In the genomic region with DNA sequence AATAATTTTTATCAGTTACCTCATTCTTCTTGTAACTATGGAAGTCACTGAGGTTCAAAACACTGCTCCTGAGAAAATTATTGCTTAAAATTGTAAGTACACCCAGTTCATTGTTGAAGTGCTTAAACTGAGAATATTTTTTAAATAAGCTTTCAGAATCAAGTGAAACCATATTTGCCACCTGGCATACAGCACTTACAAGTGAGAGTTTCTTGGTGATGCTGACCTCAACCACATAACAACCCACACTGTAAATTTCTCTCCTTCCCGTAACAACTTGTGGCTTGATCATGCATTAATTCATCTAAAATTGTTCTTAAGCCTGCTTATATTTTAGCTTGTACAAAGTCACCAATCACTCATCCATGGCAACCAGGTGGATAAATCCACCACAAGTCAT, we compare ENCODE assay signal across 13 cellular contexts. TPM values are rescaled to one million over a fixed set of nuclear protein-coding genes. Genes with fewer than 3 reads are reported as not detected.
DNase-seq lines count a peak whose midpoint lies in the region; ATAC-seq and TF ChIP-seq lines count a peak whose summit lies in the region.
"Had no signal": no experiment of that assay in that cellular context is flagged by ENCODE, and none has a peak within 500 bp of the region (broad histone marks: within the 10 kb centered on the region; RNA-seq: fewer than 3 reads in every experiment).

No MANE protein-coding gene starts in this region.

- peak overlapping the region in 2 of 8 donors; percentile 5 to 69 for H3K27ac Mint-ChIP-seq in CD8-positive, alpha-beta memory T cell
- H3K27ac Mint-ChIP-seq in chondrocyte (ENCODE audit: unreplicated experiment): no peak overlapping the region

- intact Hi-C loops in left ventricle myocardium inferior (cut with micrococcal nuclease): no loop called here

- H3K9me3 ChIP-seq in CD8-positive, alpha-beta memory T cell (ENCODE audit: low read length): no peaks in the 10 kb centered on the region
- H3K9me3 ChIP-seq in MM.1S (replicated peaks; ENCODE audit: insufficient read depth, low read length) (no peaks in the 10 kb centered on the region), left ventricle myocardium inferior (replicated peaks) (no peaks in the 10 kb centered on the region)
- H3K9me3 ChIP-seq: body of pancreas had no signal

- no peaks in the 10 kb centered on the region for H3K4me1 ChIP-seq in CD8-positive, alpha-beta memory T cell (ENCODE audit: insufficient read depth, low read length)
- H3K4me1 ChIP-seq in MM.1S (ENCODE audit: low read length): peaks cover 25% of the 10 kb centered on the region
- H3K4me1 ChIP-seq in left ventricle myocardium inferior: peaks cover 47% of the 10 kb centered on the region

- H3K4me2 ChIP-seq in MM.1S (ENCODE audit: low read depth, low read length): peak overlapping the region; percentile 48

- H3K36me3 ChIP-seq in CD8-positive, alpha-beta memory T cell (ENCODE audit: insufficient read depth, low read length): no peaks in the 10 kb centered on the region
- H3K36me3 ChIP-seq in MM.1S (replicated peaks; ENCODE audit: insufficient read depth, low read length): no peaks in the 10 kb centered on the region
- H3K36me3 ChIP-seq in left ventricle myocardium inferior: no peaks in the 10 kb centered on the region
- no peaks in the 10 kb centered on the region for H3K36me3 ChIP-seq in brain microvascular endothelial cell (replicated peaks)

- CTCF ChIA-PET in CD8-positive, alpha-beta memory T cell (lab: Charles Lee): no interaction called here

- no peak for TF ChIP-seq CTCF in MM.1S (IDR thresholded peaks at IDR 0.05; ENCODE audit: low read length)
- TF ChIP-seq CTCF in left ventricle myocardium inferior (IDR thresholded peaks at IDR 0.05; ENCODE audit: borderline replicate concordance): no peak
- no peak for TF ChIP-seq CTCF in chondrocyte (IDR thresholded peaks at IDR 0.05)
- no peak for TF ChIP-seq CTCF in brain microvascular endothelial cell (IDR thresholded peaks at IDR 0.05; ENCODE audit: low read depth, low read length, missing control alignments)

- H3K27me3 Mint-ChIP-seq in CD8-positive, alpha-beta memory T cell: no peaks in the 10 kb centered on the region
- no peaks in the 10 kb centered on the region for H3K27me3 Mint-ChIP-seq in chondrocyte (ENCODE audit: low read depth)

- H3K9me3 Mint-ChIP-seq in CD8-positive, alpha-beta memory T cell: no peaks in the 10 kb centered on the region
- H3K9me3 Mint-ChIP-seq in chondrocyte (ENCODE audit: low read depth): no peaks in the 10 kb centered on the region

- no peak overlapping the region for H3K4me3 ChIP-seq in CD8-positive, alpha-beta memory T cell (ENCODE audit: low read length)
- H3K4me3 ChIP-seq in MM.1S (ENCODE audit: low read length) (peak overlapping the region; percentile 6; the same call in 1 of the 2 replicates), left ventricle myocardium inferior (no peak overlapping the region), brain microvascular endothelial cell (ENCODE audit: low read depth, low read length) (no peak overlapping the region)
- H3K4me3 ChIP-seq: body of pancreas, lung had no signal

- H3K4me3 Mint-ChIP-seq in CD8-positive, alpha-beta memory T cell: peak overlapping the region in 6 of 7 donors; percentile 2 to 62 (median 30)
- H3K4me3 Mint-ChIP-seq in chondrocyte (ENCODE audit: unreplicated experiment): no peak overlapping the region

- DNase-seq in CD8-positive, alpha-beta memory T cell: no peak
- DNase-seq in MM.1S: peak; percentile 75
- no peak for DNase-seq in NCI-H128 (lab: John Stamatoyannopoulos, UW; ENCODE audit: unreplicated experiment)
- DNase-seq in left ventricle myocardium inferior: no peak
- DNase-seq in chondrocyte (ENCODE audit: low spot score): no peak
- DNase-seq in brain microvascular endothelial cell: no peak
- DNase-seq: activated CD8-positive, alpha-beta memory T cell treated with anti-CD3 and anti-CD28 coated beads for 24 hours; AML-193; body of pancreas; NCI-H1436 had no signal

- POLR2A ChIA-PET in CD8-positive, alpha-beta memory T cell (lab: Charles Lee): no interaction called here

- H3F3A ChIP-seq in MM.1S (ENCODE audit: insufficient read depth, low read length): peaks cover 16% of the 10 kb centered on the region

- H3K36me3 Mint-ChIP-seq in CD8-positive, alpha-beta memory T cell: peaks cover 4 to 22% (median 5%) of the 10 kb centered on the region in 3 donors
- H3K36me3 Mint-ChIP-seq in chondrocyte (ENCODE audit: low read depth): no peaks in the 10 kb centered on the region

- H3K79me2 ChIP-seq in MM.1S (ENCODE audit: low read length): no peaks in the 10 kb centered on the region

- peaks cover 10% of the 10 kb centered on the region; the same call in 1 of the 2 replicates for H4K20me1 ChIP-seq in MM.1S (ENCODE audit: insufficient read depth, low read length)

- no peak overlapping the region for H3K27ac ChIP-seq in CD8-positive, alpha-beta memory T cell (ENCODE audit: low read depth, low read length)
- H3K27ac ChIP-seq in MM.1S (ENCODE audit: low read length) (no peak overlapping the region), left ventricle myocardium inferior (replicated peaks) (no peak overlapping the region), brain microvascular endothelial cell (no peak overlapping the region)
- H3K27ac ChIP-seq: body of pancreas had no signal

- in situ Hi-C loops in brain microvascular endothelial cell (cut with HindIII; ENCODE audit: low pct_ligation_motif_present, low sequenced_read_pairs): no loop called here

- no peak overlapping the region for H3K9ac ChIP-seq in MM.1S (ENCODE audit: low read length)

- H3K27me3 ChIP-seq in CD8-positive, alpha-beta memory T cell (ENCODE audit: insufficient read depth, low read length, poor library complexity, severe bottlenecking): no peaks in the 10 kb centered on the region
- peaks cover 81% of the 10 kb centered on the region for H3K27me3 ChIP-seq in MM.1S (replicated peaks; ENCODE audit: insufficient read depth, low read length)
- H3K27me3 ChIP-seq in left ventricle myocardium inferior (ENCODE audit: low read depth): no peaks in the 10 kb centered on the region
- no peaks in the 10 kb centered on the region for H3K27me3 ChIP-seq in brain microvascular endothelial cell (replicated peaks)
- H3K27me3 ChIP-seq: body of pancreas had no signal

- no peak overlapping the region for H2AFZ ChIP-seq in MM.1S (ENCODE audit: low read length)

- ATAC-seq in GM19395 (IDR thresholded peaks at IDR 0.05; ENCODE audit: unreplicated experiment) (peak; percentile 66), HG02938 (IDR thresholded peaks at IDR 0.05; ENCODE audit: unreplicated experiment) (peak; percentile 64)
- ATAC-seq: body of pancreas had no signal

- peaks cover 27 to 45% (median 31%) of the 10 kb centered on the region in 3 donors for H3K4me1 Mint-ChIP-seq in CD8-positive, alpha-beta memory T cell
- H3K4me1 Mint-ChIP-seq in chondrocyte (ENCODE audit: low read depth): peaks cover 15% of the 10 kb centered on the region

- no peaks in the 10 kb centered on the region for H3K9me2 ChIP-seq in MM.1S (replicated peaks; ENCODE audit: insufficient read depth, low read length)

RNA-seq across cellular contexts. Expression of a gene that starts 34.0 kb away (rescaled TPM):
- total RNA-seq in CD8-positive, alpha-beta memory T cell: 10 to 100 TPM; 13.7 to 18.0 TPM
- 23.5 TPM for polyA plus RNA-seq in CD8-positive, alpha-beta memory T cell
- total RNA-seq in left ventricle myocardium inferior (17.8 TPM), chondrocyte (6.1 to 11.0 TPM (median 10.8 TPM) in 3 replicates)
